8 cellular contexts compared by ENCODE assay signal in genomic region chr3:183635107-183635430, GRCh38. TPM values are rescaled to one million over a fixed set of nuclear protein-coding genes. Genes with fewer than 3 reads are reported as not detected.
A peak's percentile ranks its signal among the peaks of the same experiment; 100 is the strongest.
DNase-seq lines count a peak whose midpoint lies in the region; TF ChIP-seq lines count a peak whose summit lies in the region.

No MANE protein-coding gene starts in this region.

- TF ChIP-seq CTCF in CD14-positive monocyte (IDR thresholded peaks at IDR 0.05) (no peak), coronary artery (IDR thresholded peaks at IDR 0.05) (no peak), neural cell (IDR thresholded peaks at IDR 0.05; ENCODE audit: poor library complexity, severe bottlenecking) (no peak)

- no peak for TF ChIP-seq EP300 in neural cell (conservative IDR thresholded peaks at IDR 0.05; ENCODE audit: poor library complexity, severe bottlenecking)

- no peak for TF ChIP-seq RAD21 in neural cell (conservative IDR thresholded peaks at IDR 0.05)

- peak overlapping the region; percentile 100 for H3K9ac ChIP-seq in neural cell (ENCODE audit: low read length)

- H3K27me3 ChIP-seq in neural cell (ENCODE audit: insufficient read depth, low read depth, low read length), result no peaks in the 10 kb centered on the region

- H3K9me2 ChIP-seq in neural cell (ENCODE audit: insufficient read depth, low read length), result no peaks in the 10 kb centered on the region

- peaks cover 32% of the 10 kb centered on the region for H3K79me2 ChIP-seq in neural cell (replicated peaks; ENCODE audit: insufficient read depth, low read length)

- H3K4me2 ChIP-seq in neural cell (ENCODE audit: low read length), result peak overlapping the region; percentile 68

- peaks cover 22% of the 10 kb centered on the region for H3K4me1 Mint-ChIP-seq in CD14-positive monocyte

- H3K4me3 ChIP-seq in coronary artery, result peak overlapping the region; percentile 100
- peak overlapping the region; percentile 99 for H3K4me3 ChIP-seq in neural cell (ENCODE audit: low read length)

- H4K20me1 ChIP-seq in neural cell (ENCODE audit: insufficient read depth), result peaks cover 17% of the 10 kb centered on the region

- no peaks in the 10 kb centered on the region for H3K36me3 Mint-ChIP-seq in CD14-positive monocyte

- peak overlapping the region; percentile 94 for H2AFZ ChIP-seq in neural cell (ENCODE audit: low read depth, low read length)

- no peaks in the 10 kb centered on the region for H3K9me3 ChIP-seq in neural cell (ENCODE audit: low read length)

- peaks cover 0 to 2% (median 0%) of the 10 kb centered on the region in 3 donors for H3K27me3 Mint-ChIP-seq in CD14-positive monocyte (ENCODE audit: low read depth in 3 of 3)

- peaks cover 7% of the 10 kb centered on the region for H3F3A ChIP-seq in neural cell (ENCODE audit: insufficient read depth, low read length, poor library complexity, severe bottlenecking)

- peak overlapping the region; percentile 89 to 93 for H3K4me3 Mint-ChIP-seq in CD14-positive monocyte

- no peaks in the 10 kb centered on the region for H3K36me3 ChIP-seq in neural cell (ENCODE audit: insufficient read depth, low read length)

- H3K27ac ChIP-seq in coronary artery (peak overlapping the region; percentile 100), neural cell (ENCODE audit: low read length) (peak overlapping the region; percentile 99)

- intact Hi-C loops in CD14-positive monocyte (cut with micrococcal nuclease), result loop anchor here (5.0 to 10.0 kb wide), 2 partner anchors 62 to 80 kb away; partner anchors contain the start of genes YEATS2 (in 2 of the 2) and KLHL6 (in 1 of the 2)

- no peaks in the 10 kb centered on the region for H3K9me3 Mint-ChIP-seq in CD14-positive monocyte

- DNase-seq in CD14-positive monocyte (ENCODE audit: low spot score) (no peak), KG1 (lab: John Stamatoyannopoulos, UW) (peak; percentile 68), coronary artery (ENCODE audit: low spot score) (no peak), SW480 (ENCODE audit: low spot score) (no peak), NCI-H774 (lab: John Stamatoyannopoulos, UW) (no peak), NCI-H226 (no peak), hippocampal formation (lab: John Stamatoyannopoulos, UW) (no peak)

- H3K27ac Mint-ChIP-seq in CD14-positive monocyte, result peak overlapping the region; percentile 90 to 97 (median 94)

TF ChIP-seq in neural cell, 6 proteins besides CTCF, POLR2A, EP300 and RAD21:
- TF ChIP-seq EZH2 (IDR thresholded peaks at IDR 0.05; ENCODE audit: borderline replicate concordance, insufficient read depth, low read length, poor library complexity, severe bottlenecking) (no peak), REST (IDR thresholded peaks at IDR 0.05; ENCODE audit: borderline replicate concordance) (no peak), POLR2AphosphoS5 (IDR thresholded peaks at IDR 0.05) (no peak), TAF1 (IDR thresholded peaks at IDR 0.05; ENCODE audit: low read depth) (no peak), MXI1 (conservative IDR thresholded peaks at IDR 0.05; ENCODE audit: poor library complexity, severe bottlenecking) (no peak), SMC3 (conservative IDR thresholded peaks at IDR 0.05; ENCODE audit: poor library complexity) (no peak)

RNA-seq across cellular contexts. Expression of gene KLHL24, which starts 0.4 kb away (rescaled TPM):
- polyA plus RNA-seq in CD14-positive monocyte (10 to 100 TPM; 24.1 to 31.4 TPM), neural cell (86.1 and 92.1 TPM in 2 replicates)
- 352 and 354 TPM in 2 replicates for polyA minus RNA-seq in neural cell
